20 cellular contexts compared by ENCODE assay signal in genomic region chr22:29668681-29669080, GRCh38. TPM values are rescaled to one million over a fixed set of nuclear protein-coding genes. Genes with fewer than 3 reads are reported as not detected.
DNase-seq lines count a peak whose midpoint lies in the region; ATAC-seq and TF ChIP-seq lines count a peak whose summit lies in the region.
"Had no signal": no experiment of that assay in that cellular context is flagged by ENCODE, and none has a peak within 500 bp of the region (broad histone marks: within the 10 kb centered on the region; RNA-seq: fewer than 3 reads in every experiment).

No MANE protein-coding gene starts in this region.

- H3K27me3 ChIP-seq in vagina = no peaks in the 10 kb centered on the region
- H3K27me3 ChIP-seq: BLaER1 treated with 17β-estradiol and CSF1 and Interleukin-3, amounts not matched to agents 10 nM and 100 nM had no signal

- H3K9me3 ChIP-seq in vagina = no peaks in the 10 kb centered on the region
- H3K9me3 ChIP-seq: A549; BLaER1 treated with 17β-estradiol and CSF1 and Interleukin-3, amounts not matched to agents 10 nM and 100 nM; Caco-2 had no signal

- H3K4me1 ChIP-seq in vagina = no peaks in the 10 kb centered on the region
- H3K4me1 ChIP-seq: A549, Caco-2 had no signal

- in situ Hi-C loops in G401 (cut with HindIII; ENCODE audit: low sequenced_read_pairs) = no loop called here

- H3K36me3 ChIP-seq in vagina = peaks cover 0 to 41% of the 10 kb centered on the region in 2 donors

- DNase-seq in G401 (ENCODE audit: low spot score) (peak; percentile 92), NCI-H2171 treated with DMSO at 0.1 percent for 48 hours (lab: John Stamatoyannopoulos, UW) (peak; percentile 71), cerebellar nuclear complex (lab: John Stamatoyannopoulos, UW) (peak; percentile 51 to 87), left lobe of liver (ENCODE audit: low spot score) (peak; percentile 11), KG1 (lab: John Stamatoyannopoulos, UW) (no peak), vagina (ENCODE audit: extremely low spot score in 2 of 2) (no peak)
- DNase-seq in stimulated activated CD4-positive, alpha-beta T cell treated with anti-CD3 and anti-CD28 coated beads, Interleukin-4, amount 100 ng/mL, for 1 hour = no peak
- DNase-seq: AML-193; Caco-2; Calu3; CD4-positive, alpha-beta T cell; CD8-positive, alpha-beta T cell; DMS79 treated with DMSO at 0.1 percent for 48 hours; GDM1 had no signal

- H3K27ac ChIP-seq in vagina = no peak overlapping the region
- H3K27ac ChIP-seq: 22Rv1; A549; BLaER1 treated with 17β-estradiol and CSF1 and Interleukin-3, amounts not matched to agents 10 nM and 100 nM; C4-2B had no signal

- no peak for TF ChIP-seq POLR2A in vagina (IDR thresholded peaks at IDR 0.05)

- no peak for TF ChIP-seq CTCF in vagina (IDR thresholded peaks at IDR 0.05)

- no peak for ATAC-seq in left lobe of liver
- ATAC-seq: A549; CD8-positive, alpha-beta T cell; GM12878 had no signal

- intact Hi-C loops in vagina (cut with DNase I) = no loop called here

- no peak overlapping the region for H3K4me3 ChIP-seq in vagina
- H3K4me3 ChIP-seq: A549; BLaER1 treated with 17β-estradiol and CSF1 and Interleukin-3, amounts not matched to agents 10 nM and 100 nM; GM12878 had no signal

RNA-seq across cellular contexts. Expression of gene CABP7, which starts 51.1 kb away (rescaled TPM):
- total RNA-seq in G401 (2014; rRNA removed; shearing (Covaris generic)) = 1.5 and 2.8 TPM in 2 replicates
- total RNA-seq in left lobe of liver = not detected
- total RNA-seq in vagina = not detected
- total RNA-seq: B cell, Caco-2, Calu3 had no signal

Comparison
In these comparisons a context has a peak if more than half of its experiments do, and no peak if none do; other contexts are left out.
1. DNase-seq: peak in G401 (single experiment), NCI-H2171 treated with DMSO at 0.1 percent for 48 hours (single experiment), cerebellar nuclear complex (2 of 2) and left lobe of liver (single experiment); none in KG1 (single experiment), vagina (0 of 2) and stimulated activated CD4-positive, alpha-beta T cell treated with anti-CD3 and anti-CD28 coated beads, Interleukin-4, amount 100 ng/mL, for 1 hour (single experiment).